Comparison of ENCODE assay signal across 16 cellular contexts in genomic region chr13:109729031-109729870, GRCh38. TPM values are rescaled to one million over a fixed set of nuclear protein-coding genes. Genes with fewer than 3 reads are reported as not detected.
A peak's percentile ranks its signal among the peaks of the same experiment; 100 is the strongest.
DNase-seq lines count a peak whose midpoint lies in the region; ATAC-seq and TF ChIP-seq lines count a peak whose summit lies in the region.
"Had no signal": no experiment of that assay in that cellular context is flagged by ENCODE, and none has a peak within 500 bp of the region (broad histone marks: within the 10 kb centered on the region; RNA-seq: fewer than 3 reads in every experiment).

No MANE protein-coding gene starts in this region.

- in situ Hi-C loops in ACHN (cut with HindIII; ENCODE audit: low pct_ligation_motif_present, low pct_unique_long_range_greater_than_20kb, low sequenced_read_pairs): no loop called here

- H3K9ac ChIP-seq in endodermal cell (ENCODE audit: extremely low read depth, low read length, poor library complexity, severe bottlenecking): no peak overlapping the region

- no peak for DNase-seq in CD4-positive, CD25-positive, alpha-beta regulatory T cell
- DNase-seq in NCI-H526 (lab: John Stamatoyannopoulos, UW) (peak; percentile 52 to 84), endodermal cell (peak; percentile 51), nephron progenitor cell (no peak), C1 segment of cervical spinal cord (lab: John Stamatoyannopoulos, UW) (no peak), ACHN (no peak)
- DNase-seq: activated naive CD4-positive, alpha-beta T cell treated with Interleukin-2 at 50 U/mL for 16 hours; hippocampal formation; Kasumi-1; NCI-H1930; ovary; Right ventricle myocardium superior; testis had no signal

- peak overlapping the region in 2 of 3 donors; percentile 7 to 50 for H3K27ac Mint-ChIP-seq in CD4-positive, CD25-positive, alpha-beta regulatory T cell
- H3K27ac Mint-ChIP-seq in endodermal cell (peak overlapping the region; percentile 54), nephron progenitor cell (peak overlapping the region; percentile 77)

- peaks cover 0 to 1% (median 0%) of the 10 kb centered on the region in 7 donors for H3K9me3 Mint-ChIP-seq in CD4-positive, CD25-positive, alpha-beta regulatory T cell
- H3K9me3 Mint-ChIP-seq in endodermal cell: peaks cover 10% of the 10 kb centered on the region
- H3K9me3 Mint-ChIP-seq in nephron progenitor cell: peaks cover 6% of the 10 kb centered on the region

- H3K36me3 Mint-ChIP-seq in CD4-positive, CD25-positive, alpha-beta regulatory T cell: no peaks in the 10 kb centered on the region
- H3K36me3 Mint-ChIP-seq in endodermal cell (ENCODE audit: low read depth) (no peaks in the 10 kb centered on the region), nephron progenitor cell (ENCODE audit: low read depth) (no peaks in the 10 kb centered on the region)

- H3K4me3 ChIP-seq in CD4-positive, CD25-positive, alpha-beta regulatory T cell (ENCODE audit: low read depth, low read length): no peak overlapping the region
- H3K4me3 ChIP-seq in endodermal cell (ENCODE audit: low read length): no peak overlapping the region
- H3K4me3 ChIP-seq: ovary had no signal

- H3K27me3 ChIP-seq in CD4-positive, CD25-positive, alpha-beta regulatory T cell (ENCODE audit: control insufficient read depth, insufficient read depth, low read length): no peaks in the 10 kb centered on the region
- no peaks in the 10 kb centered on the region for H3K27me3 ChIP-seq in endodermal cell (ENCODE audit: control insufficient read depth, insufficient read depth, low read length, poor library complexity, severe bottlenecking)
- H3K27me3 ChIP-seq: ovary, testis had no signal

- no peak overlapping the region for H3K4me3 Mint-ChIP-seq in CD4-positive, CD25-positive, alpha-beta regulatory T cell
- H3K4me3 Mint-ChIP-seq in endodermal cell (no peak overlapping the region), nephron progenitor cell (no peak overlapping the region)

- peaks cover 8% of the 10 kb centered on the region for H3K27me3 Mint-ChIP-seq in CD4-positive, CD25-positive, alpha-beta regulatory T cell
- H3K27me3 Mint-ChIP-seq in endodermal cell (ENCODE audit: insufficient read depth) (no peaks in the 10 kb centered on the region), nephron progenitor cell (ENCODE audit: low read depth, poor library complexity) (peaks cover 12% of the 10 kb centered on the region)

- no peaks in the 10 kb centered on the region for H3K4me1 ChIP-seq in CD4-positive, CD25-positive, alpha-beta regulatory T cell (ENCODE audit: control insufficient read depth, insufficient read depth, low read length, poor library complexity, severe bottlenecking)
- peaks cover 11% of the 10 kb centered on the region for H3K4me1 ChIP-seq in endodermal cell (ENCODE audit: control insufficient read depth, insufficient read depth, low read length)

- TF ChIP-seq CTCF in endodermal cell (conservative IDR thresholded peaks at IDR 0.05) (no peak), nephron progenitor cell (IDR thresholded peaks at IDR 0.05) (no peak)

- 70 to 83% methylated on average over 10 to 13 of the region's 14 CpGs for WGBS in endodermal cell (ENCODE audit: insufficient coverage in 1 of 2, insufficient read length in 1 of 2), 2 experiments

- no peaks in the 10 kb centered on the region for H3K36me3 ChIP-seq in CD4-positive, CD25-positive, alpha-beta regulatory T cell (ENCODE audit: control insufficient read depth, insufficient read depth, low read length)
- no peaks in the 10 kb centered on the region for H3K36me3 ChIP-seq in endodermal cell (ENCODE audit: control insufficient read depth, insufficient read depth, low read length)
- H3K36me3 ChIP-seq: ovary had no signal

- H3K4me1 Mint-ChIP-seq in CD4-positive, CD25-positive, alpha-beta regulatory T cell: peaks cover 0 to 3% (median 0%) of the 10 kb centered on the region in 4 donors
- H3K4me1 Mint-ChIP-seq in endodermal cell (peaks cover 17% of the 10 kb centered on the region), nephron progenitor cell (peaks cover 23% of the 10 kb centered on the region)

- H3K9me3 ChIP-seq in CD4-positive, CD25-positive, alpha-beta regulatory T cell (ENCODE audit: control insufficient read depth in 2 of 2, low read length in 2 of 2): no peaks in the 10 kb centered on the region
- H3K9me3 ChIP-seq in endodermal cell (ENCODE audit: control insufficient read depth, low read length): no peaks in the 10 kb centered on the region
- H3K9me3 ChIP-seq: ovary, testis had no signal

- H3K27ac ChIP-seq in CD4-positive, CD25-positive, alpha-beta regulatory T cell (ENCODE audit: insufficient read depth, low read length, poor library complexity, severe bottlenecking): no peak overlapping the region
- H3K27ac ChIP-seq in endodermal cell (ENCODE audit: low read depth, low read length): peak overlapping the region; percentile 74
- H3K27ac ChIP-seq: HL-60, ovary, testis had no signal

- ATAC-seq in CD4-positive, CD25-positive, alpha-beta regulatory T cell (ENCODE audit: low read depth in 2 of 2): no peak
- ATAC-seq in HG03196 (IDR thresholded peaks at IDR 0.05; ENCODE audit: unreplicated experiment) (no peak), HG02759 (IDR thresholded peaks at IDR 0.05; ENCODE audit: unreplicated experiment) (no peak)

RNA-seq across cellular contexts. Expression of gene IRS2, which starts 57.1 kb away (rescaled TPM):
- total RNA-seq in CD4-positive, CD25-positive, alpha-beta regulatory T cell: 86.7 TPM
- 1 to 10 TPM; 1.9 to 3.3 (median 2.6) TPM for polyA plus RNA-seq in CD4-positive, CD25-positive, alpha-beta regulatory T cell
- 10 to 100 TPM; 16.9 to 23.7 TPM for total RNA-seq in endodermal cell
- polyA plus RNA-seq in endodermal cell (2013, experiment 1 of 2): 9.5 TPM
- polyA plus RNA-seq in endodermal cell (2013, experiment 2 of 2): 9.9 TPM

Comparison
In these comparisons a context has a peak if more than half of its experiments do, and no peak if none do; other contexts are left out.
1. DNase-seq: peak in NCI-H526 (2 of 2) and endodermal cell (single experiment); none in CD4-positive, CD25-positive, alpha-beta regulatory T cell (0 of 3), nephron progenitor cell (single experiment), C1 segment of cervical spinal cord (0 of 14) and ACHN (single experiment).
2. Peak in every context shown above with its lines, with median percentiles within 50 percentile points of each other: H3K27ac Mint-ChIP-seq.